In the genomic region with DNA sequence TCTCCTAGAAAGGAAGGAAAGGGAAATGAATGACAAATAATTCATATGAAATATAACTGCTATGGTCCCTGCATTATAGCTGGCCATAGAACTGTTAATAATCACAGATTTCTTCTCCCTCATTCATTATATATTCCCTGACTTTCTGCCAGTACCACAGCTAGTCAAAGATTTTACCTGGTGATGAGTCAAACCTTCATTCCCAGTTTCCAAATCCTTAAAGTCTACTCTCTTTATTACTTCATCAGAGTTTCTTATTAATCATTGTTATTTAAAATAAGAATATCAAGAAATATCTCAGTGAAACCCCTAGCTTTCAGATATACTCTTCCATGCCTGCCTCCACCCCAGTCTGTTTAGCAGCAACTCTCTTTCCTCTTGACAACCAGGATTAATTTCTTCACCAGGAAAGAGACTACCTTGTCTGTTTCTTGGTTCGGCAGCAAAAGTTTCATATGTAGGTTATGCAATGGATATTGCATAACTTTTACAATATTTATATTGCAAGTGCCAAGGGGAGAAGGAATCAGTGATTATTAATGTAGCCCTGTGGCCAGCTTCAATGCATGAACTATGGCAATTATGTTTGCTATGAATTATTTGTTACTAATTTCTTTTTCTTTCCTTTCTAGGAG, we compare ENCODE assay signal across 1 cellular context.
TF ChIP-seq lines count a peak whose summit lies in the region.

No MANE protein-coding gene starts in this region.

TF ChIP-seq in IMR-90, 13 proteins besides CTCF, POLR2A, EP300 and RAD21 (continued from another document):
- TF ChIP-seq, protein P1, sequence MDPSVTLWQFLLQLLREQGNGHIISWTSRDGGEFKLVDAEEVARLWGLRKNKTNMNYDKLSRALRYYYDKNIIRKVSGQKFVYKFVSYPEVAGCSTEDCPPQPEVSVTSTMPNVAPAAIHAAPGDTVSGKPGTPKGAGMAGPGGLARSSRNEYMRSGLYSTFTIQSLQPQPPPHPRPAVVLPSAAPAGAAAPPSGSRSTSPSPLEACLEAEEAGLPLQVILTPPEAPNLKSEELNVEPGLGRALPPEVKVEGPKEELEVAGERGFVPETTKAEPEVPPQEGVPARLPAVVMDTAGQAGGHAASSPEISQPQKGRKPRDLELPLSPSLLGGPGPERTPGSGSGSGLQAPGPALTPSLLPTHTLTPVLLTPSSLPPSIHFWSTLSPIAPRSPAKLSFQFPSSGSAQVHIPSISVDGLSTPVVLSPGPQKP (IDR thresholded peaks at IDR 0.05; ENCODE audit: borderline replicate concordance, low read depth, low read length): no peak
- TF ChIP-seq, protein P2, sequence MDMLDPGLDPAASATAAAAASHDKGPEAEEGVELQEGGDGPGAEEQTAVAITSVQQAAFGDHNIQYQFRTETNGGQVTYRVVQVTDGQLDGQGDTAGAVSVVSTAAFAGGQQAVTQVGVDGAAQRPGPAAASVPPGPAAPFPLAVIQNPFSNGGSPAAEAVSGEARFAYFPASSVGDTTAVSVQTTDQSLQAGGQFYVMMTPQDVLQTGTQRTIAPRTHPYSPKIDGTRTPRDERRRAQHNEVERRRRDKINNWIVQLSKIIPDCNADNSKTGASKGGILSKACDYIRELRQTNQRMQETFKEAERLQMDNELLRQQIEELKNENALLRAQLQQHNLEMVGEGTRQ (IDR thresholded peaks at IDR 0.05; ENCODE audit: low read depth, low read length): no peak
